8 cellular contexts compared by ENCODE assay signal in genomic region chr18:9334351-9335254, GRCh38. TPM values are rescaled to one million over a fixed set of nuclear protein-coding genes. Genes with fewer than 3 reads are reported as not detected.
DNase-seq lines count a peak whose midpoint lies in the region; ATAC-seq, FAIRE-seq and TF ChIP-seq lines count a peak whose summit lies in the region.

TSS of gene TWSG1 (plus strand) at chr18:9334773. CDS start at chr18:9337230, 2,457 bp downstream.

- no peak for FAIRE-seq in bronchial epithelial cell (lab: Jason Lieb, UNC)

- DNase-seq in ACHN: peak; percentile 92
- peak; percentile 89 for DNase-seq in NCI-H2171 treated with DMSO at 0.1 percent for 48 hours (lab: John Stamatoyannopoulos, UW)
- DNase-seq in bronchial epithelial cell (ENCODE audit: low read depth): peak; percentile 74
- peak; percentile 98 for DNase-seq in iPS-NIHi7 (ENCODE audit: extremely low spot score)
- peak; percentile 86 for DNase-seq in smooth muscle cell of the brain vasculature (ENCODE audit: low read depth, low spot score)

- peaks cover 3% of the 10 kb centered on the region for H3K36me3 ChIP-seq in bronchial epithelial cell (ENCODE audit: control insufficient read depth, insufficient read depth, low read length)

- peak within 1 kb of the TSS; percentile 87 for H3K4me3 ChIP-seq in WI38 (ENCODE audit: low read depth, low read length)
- peak within 1 kb of the TSS; percentile 62 for H3K4me3 ChIP-seq in bronchial epithelial cell (ENCODE audit: low read depth, low read length)

- TF ChIP-seq CTCF in WI38 (IDR thresholded peaks at IDR 0.05; ENCODE audit: low read depth, low read length) (no peak), bronchial epithelial cell (IDR thresholded peaks at IDR 0.05; ENCODE audit: insufficient read depth, low read length, severe bottlenecking) (peak; percentile 48)

- no peaks in the 10 kb centered on the region for H3K27me3 ChIP-seq in bronchial epithelial cell (ENCODE audit: control insufficient read depth, insufficient read depth, low read length)

- ATAC-seq in GM18858 (IDR thresholded peaks at IDR 0.05; ENCODE audit: unreplicated experiment): peak; percentile 45
- ATAC-seq in HG03095 (IDR thresholded peaks at IDR 0.05; ENCODE audit: unreplicated experiment): peak; percentile 74

- in situ Hi-C loops in ACHN (cut with HindIII; ENCODE audit: low pct_ligation_motif_present, low pct_unique_long_range_greater_than_20kb, low sequenced_read_pairs): no loop called here

RNA-seq across cellular contexts. Expression of gene TWSG1, which starts in this region (rescaled TPM):
- total RNA-seq in bronchial epithelial cell: 25.8 and 31.5 TPM in 2 replicates

Comparison
In these comparisons a context has a peak if more than half of its experiments do, and no peak if none do; other contexts are left out.
1. Peak in every context shown above with its lines: DNase-seq, ATAC-seq and H3K4me3 ChIP-seq.